ENCODE assay signal across 1 cellular context in the genomic region with DNA sequence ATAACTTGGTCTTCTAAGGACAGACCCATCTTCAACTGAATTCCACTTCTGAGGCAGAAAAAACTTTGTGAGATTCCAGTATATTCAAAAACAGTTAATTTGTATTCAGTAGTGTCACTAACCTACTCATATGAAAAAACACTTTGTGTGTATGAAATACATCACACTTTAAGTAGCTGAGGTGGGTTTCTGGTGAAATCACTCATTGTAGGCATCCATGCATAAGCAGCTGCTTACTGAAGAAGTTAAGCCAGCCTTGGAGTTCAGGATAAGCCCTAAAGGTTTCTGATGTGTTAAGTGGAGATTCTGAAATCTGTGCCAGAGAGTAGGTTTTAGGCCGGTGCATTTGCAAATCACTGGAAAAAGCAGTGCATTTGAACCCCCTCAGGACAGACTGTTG.
A peak's percentile ranks its signal among the peaks of the same experiment; 100 is the strongest.
TF ChIP-seq lines count a peak whose summit lies in the region.

No MANE protein-coding gene starts in this region.

TF ChIP-seq in GM12878, 131 proteins besides CTCF, POLR2A, EP300 and RAD21 (continued from another document):
- peak; percentile 54 for TF ChIP-seq JUNB (IDR thresholded peaks at IDR 0.05)
